In genomic region chr1:115809847-115810246, GRCh38 we compare ENCODE assay signal across 20 cellular contexts. TPM values are rescaled to one million over a fixed set of nuclear protein-coding genes. Genes with fewer than 3 reads are reported as not detected.
"Had no signal": no experiment of that assay in that cellular context is flagged by ENCODE, and none has a peak within 500 bp of the region (broad histone marks: within the 10 kb centered on the region; RNA-seq: fewer than 3 reads in every experiment).

No MANE protein-coding gene starts in this region.

- H3K9me3 ChIP-seq: Peyer's patch had no signal

- H3K36me3 ChIP-seq: Peyer's patch, WERI-Rb-1 had no signal

- H3K4me3 ChIP-seq: Peyer's patch had no signal

- DNase-seq: activated CD4-positive, alpha-beta T cell treated with anti-CD3 and anti-CD28 coated beads for 36 hours; activated CD4-positive, alpha-beta T cell treated with anti-CD3 and anti-CD28 coated beads, Interleukin-2, amount 50 U/mL, for 4 hours; activated CD8-positive, alpha-beta memory T cell treated with anti-CD3 and anti-CD28 coated beads, Interleukin-2, amount 50 U/mL, for 48 hours; activated CD8-positive, alpha-beta T cell treated with anti-CD3 and anti-CD28 coated beads, Interleukin-2, amount 10 ng/mL, durations not matched to agents 7 days and 5 days; activated naive CD4-positive, alpha-beta T cell treated with anti-CD3 and anti-CD28 coated beads, Interleukin-2, amount 50 U/mL, for 16 hours; activated naive CD8-positive, alpha-beta T cell treated with anti-CD3 and anti-CD28 coated beads, Interleukin-2, amount 10 ng/mL, durations not matched to agents 7 days and 5 days; activated T-cell treated with anti-CD3 and anti-CD28 coated beads, Interleukin-2, amount 50 U/mL, for 1 hour; aorta; central memory CD4-positive, alpha-beta T cell; KBM-7; NCI-H146; NCI-H2107; Peyer's patch; T-helper 17 cell; T-helper 9 cell; WERI-Rb-1 had no signal

- ATAC-seq: activated CD4-positive, alpha-beta T cell treated with anti-CD3 and anti-CD28 coated beads for 36 hours; activated CD8-positive, alpha-beta T cell treated with anti-CD3 and anti-CD28 coated beads, Interleukin-2, amount 10 ng/mL, durations not matched to agents 7 days and 5 days; T-helper 17 cell had no signal

- H3K27me3 ChIP-seq: Peyer's patch had no signal

- FAIRE-seq: bronchial epithelial cell, TTC549 had no signal

- H3K27ac ChIP-seq: Peyer's patch, WERI-Rb-1 had no signal

RNA-seq across cellular contexts. Expression of gene NHLH2, which starts 31.1 kb away (rescaled TPM):
- total RNA-seq: activated CD4-positive, alpha-beta T cell treated with anti-CD3 and anti-CD28 coated beads for 36 hours; activated CD8-positive, alpha-beta T cell treated with anti-CD3 and anti-CD28 coated beads, Interleukin-2, amount 10 ng/mL, durations not matched to agents 7 days and 5 days; activated naive CD8-positive, alpha-beta T cell treated with anti-CD3 and anti-CD28 coated beads, Interleukin-2, amount 10 ng/mL, durations not matched to agents 7 days and 5 days; aorta; chondrocyte; MCF 10A; Peyer's patch; T-helper 17 cell had no signal
- polyA plus RNA-seq: aorta had no signal

RNA-seq across cellular contexts. Expression of gene CASQ2, which starts 41.3 kb away (rescaled TPM):
- total RNA-seq: activated CD4-positive, alpha-beta T cell treated with anti-CD3 and anti-CD28 coated beads for 36 hours; activated CD8-positive, alpha-beta T cell treated with anti-CD3 and anti-CD28 coated beads, Interleukin-2, amount 10 ng/mL, durations not matched to agents 7 days and 5 days; activated naive CD8-positive, alpha-beta T cell treated with anti-CD3 and anti-CD28 coated beads, Interleukin-2, amount 10 ng/mL, durations not matched to agents 7 days and 5 days; bronchial epithelial cell; chondrocyte; MCF 10A; T-helper 17 cell had no signal
